27 cellular contexts compared by ENCODE assay signal in the genomic region with DNA sequence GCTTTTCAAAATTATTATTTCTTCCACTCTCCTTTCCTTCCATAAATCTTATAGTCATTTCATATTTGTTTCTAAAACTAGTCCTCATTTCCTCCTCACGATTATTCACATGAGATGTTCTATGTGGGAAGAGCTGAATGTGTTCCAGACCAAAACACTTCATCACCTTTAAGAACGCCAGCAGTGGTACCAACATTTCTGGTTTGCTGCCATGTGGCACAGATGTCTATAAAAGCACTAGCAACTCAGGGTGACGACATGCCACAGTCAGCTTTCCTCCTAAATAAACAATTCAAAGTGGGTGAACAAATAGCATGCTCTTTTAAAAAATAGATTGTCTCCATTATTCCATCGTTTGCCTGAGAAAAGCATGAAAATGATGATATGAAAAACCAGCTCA.
DNase-seq lines count a peak whose midpoint lies in the region; ATAC-seq and TF ChIP-seq lines count a peak whose summit lies in the region.
"Had no signal": no experiment of that assay in that cellular context is flagged by ENCODE, and none has a peak within 500 bp of the region (broad histone marks: within the 10 kb centered on the region; RNA-seq: fewer than 3 reads in every experiment).

No MANE protein-coding gene starts in this region.

- in situ Hi-C loops in mammary epithelial cell (cut with MboI; ENCODE audit: low sequenced_read_pairs in 2 of 2), result no loop called here

- intact Hi-C loops in right cardiac atrium (cut with DNase I) (no loop called here), mammary epithelial cell (cut with micrococcal nuclease) (no loop called here)

- no TSS peak for BruUV-seq in mammary epithelial cell (replicated peaks; lab: Mats Ljungman, UMichigan)

- H3K4me2 ChIP-seq in SU-DHL-6 (ENCODE audit: low read depth, low read length, poor library complexity, severe bottlenecking), result no peak overlapping the region
- H3K4me2 ChIP-seq in mammary epithelial cell (ENCODE audit: insufficient read depth, low read depth, low read length), result no peak overlapping the region

- no peak overlapping the region for H3K9ac ChIP-seq in SU-DHL-6 (ENCODE audit: low read length)
- H3K9ac ChIP-seq in mammary epithelial cell (ENCODE audit: insufficient read depth, low read length), result no peak overlapping the region

- peak; percentile 75 to 83 for ATAC-seq in right cardiac atrium
- no peak for ATAC-seq in GM21576 (IDR thresholded peaks at IDR 0.05; ENCODE audit: unreplicated experiment)
- ATAC-seq in HG03159 (IDR thresholded peaks at IDR 0.05; ENCODE audit: unreplicated experiment), result no peak
- no peak for ATAC-seq in HG03469 (IDR thresholded peaks at IDR 0.05; ENCODE audit: unreplicated experiment)
- ATAC-seq: activated CD4-positive, CD25-positive, alpha-beta regulatory T cell treated with anti-CD3 and anti-CD28 coated beads, Interleukin-2, amount 50 U/mL, for 24 hours; stimulated activated naive B cell treated with anti-CD40 and anti-IgM and Interleukin-4, amounts not matched to agents 10 μg/mL and 1 μg/mL and 100 μg/mL, for 72 hours had no signal

- no peaks in the 10 kb centered on the region for H3K4me1 ChIP-seq in right cardiac atrium (ENCODE audit: control insufficient read depth, insufficient read depth, low read length)
- no peaks in the 10 kb centered on the region for H3K4me1 ChIP-seq in mammary epithelial cell (ENCODE audit: insufficient read depth, low read length)
- H3K4me1 ChIP-seq: prostate gland, vagina had no signal

- CTCF ChIA-PET in mammary epithelial cell (lab: Charles Lee; ENCODE audit: low non-redundant PET), result no interaction called here

- H2AFZ ChIP-seq in SU-DHL-6 (ENCODE audit: low read depth, low read length, severe bottlenecking), result peak overlapping the region; percentile 20
- no peak overlapping the region for H2AFZ ChIP-seq in mammary epithelial cell (ENCODE audit: low read depth, low read length)

- peak; percentile 90 for DNase-seq in DMS53 treated with DMSO at 0.1 percent for 48 hours (lab: John Stamatoyannopoulos, UW; ENCODE audit: unreplicated experiment)
- peak; percentile 38 for DNase-seq in MG63
- peak in 1 of 3 donors; percentile 33 for DNase-seq in right cardiac atrium
- DNase-seq in mammary epithelial cell, result no peak
- DNase-seq: activated CD4-positive, alpha-beta T cell treated with anti-CD3 and anti-CD28 coated beads, Interleukin-2, amount 50 U/mL, for 48 hours; activated naive CD4-positive, alpha-beta T cell treated with anti-CD3 and anti-CD28 coated beads, Interleukin-2, amount 10 ng/mL, durations not matched to agents 7 days and 5 days; CD4-positive, alpha-beta memory T cell; DMS 273 treated with DMSO at 0.1 percent for 48 hours; effector memory CD4-positive, alpha-beta T cell; erythroblast; H7; KBM-7; mesendoderm; NCI-H1417 treated with DMSO at 0.1 percent for 48 hours; NCI-H524 treated with DMSO at 0.1 percent for 48 hours; stimulated activated CD4-positive, alpha-beta T cell treated with anti-CD3 and anti-CD28 coated beads, Interleukin-15, amount 100 ng/mL, for 24 hours; stimulated activated naive B cell treated with anti-CD40 and anti-IgM and Interleukin-4, amounts not matched to agents 10 μg/mL and 1 μg/mL and 100 μg/mL, for 72 hours; T-helper 1 cell had no signal

- H3K27ac ChIP-seq in SU-DHL-6 (ENCODE audit: low read depth, low read length), result no peak overlapping the region
- no peak overlapping the region for H3K27ac ChIP-seq in right cardiac atrium (ENCODE audit: low read length)
- H3K27ac ChIP-seq in mammary epithelial cell (ENCODE audit: insufficient read depth, low read depth, low read length), result no peak overlapping the region
- H3K27ac ChIP-seq: coronary artery, prostate gland, thoracic aorta, vagina had no signal

- H3K79me2 ChIP-seq in SU-DHL-6 (ENCODE audit: insufficient read depth, low read length) (no peaks in the 10 kb centered on the region), mammary epithelial cell (ENCODE audit: insufficient read depth, low read length) (no peaks in the 10 kb centered on the region)

- 46% methylated on average over 4 of the region's 4 CpGs for WGBS in right cardiac atrium
- 35% methylated on average over 4 of the region's 4 CpGs for WGBS in mammary epithelial cell (ENCODE audit: low coverage, missing lambda C conversion rate)

- no peaks in the 10 kb centered on the region; the same call in 1 of the 2 replicates for H3K9me3 ChIP-seq in MG63
- no peaks in the 10 kb centered on the region for H3K9me3 ChIP-seq in SU-DHL-6 (ENCODE audit: insufficient read depth, low read length)
- no peaks in the 10 kb centered on the region for H3K9me3 ChIP-seq in right cardiac atrium (ENCODE audit: control insufficient read depth, low read length)
- no peaks in the 10 kb centered on the region for H3K9me3 ChIP-seq in mammary epithelial cell (replicated peaks; ENCODE audit: insufficient read depth, low read length)
- H3K9me3 ChIP-seq: prostate gland, thoracic aorta, vagina had no signal

- no peak overlapping the region for H3K4me3 ChIP-seq in MG63
- H3K4me3 ChIP-seq in SU-DHL-6 (ENCODE audit: insufficient read depth, low read length, poor library complexity, severe bottlenecking), result no peak overlapping the region
- no peak overlapping the region for H3K4me3 ChIP-seq in right cardiac atrium (ENCODE audit: low read length)
- H3K4me3 ChIP-seq in mammary epithelial cell (replicated peaks in 1 of 3; ENCODE audit: insufficient read depth in 1 of 3, low read depth in 2 of 3, low read length in 3 of 3), result no peak overlapping the region
- H3K4me3 ChIP-seq: coronary artery, prostate gland, thoracic aorta, vagina had no signal

- no peaks in the 10 kb centered on the region for H4K20me1 ChIP-seq in SU-DHL-6 (ENCODE audit: low read depth, low read length)
- no peaks in the 10 kb centered on the region for H4K20me1 ChIP-seq in mammary epithelial cell (ENCODE audit: insufficient read depth, low read length)

- H3F3A ChIP-seq in SU-DHL-6 (ENCODE audit: insufficient read depth), result no peaks in the 10 kb centered on the region

- no peaks in the 10 kb centered on the region for H3K36me3 ChIP-seq in MG63
- H3K36me3 ChIP-seq in SU-DHL-6 (ENCODE audit: low read length), result no peaks in the 10 kb centered on the region
- H3K36me3 ChIP-seq in mammary epithelial cell (ENCODE audit: insufficient read depth, low read length), result no peaks in the 10 kb centered on the region
- H3K36me3 ChIP-seq: prostate gland, thoracic aorta, vagina had no signal

- H3K27me3 ChIP-seq in MG63 (no peaks in the 10 kb centered on the region), SU-DHL-6 (ENCODE audit: low read length) (no peaks in the 10 kb centered on the region), right cardiac atrium (ENCODE audit: control insufficient read depth, insufficient read depth) (no peaks in the 10 kb centered on the region), mammary epithelial cell (ENCODE audit: insufficient read depth, low read length) (no peaks in the 10 kb centered on the region)
- H3K27me3 ChIP-seq: vagina had no signal

- TF ChIP-seq CTCF in SU-DHL-6 (IDR thresholded peaks at IDR 0.05; ENCODE audit: insufficient read depth, low read length, poor library complexity, severe bottlenecking) (no peak), mammary epithelial cell (conservative IDR thresholded peaks at IDR 0.05 in 1 of 2, IDR thresholded peaks at IDR 0.05 in 1 of 2; ENCODE audit: extremely low read depth in 1 of 2, insufficient read depth in 1 of 2, low read depth in 1 of 2, low read length in 2 of 2) (no peak)

- no peaks in the 10 kb centered on the region for H3K9me2 ChIP-seq in SU-DHL-6 (replicated peaks; ENCODE audit: insufficient read depth, low read length)

- dilution Hi-C loops in mammary epithelial cell (cut with HindIII; ENCODE audit: low sequenced_read_pairs), result no loop called here

Comparison
In these comparisons a context has a peak if more than half of its experiments do, and no peak if none do; other contexts are left out.
1. ATAC-seq: peak in right cardiac atrium (2 of 2); none in GM21576 (single experiment), HG03159 (single experiment) and HG03469 (single experiment).